Comparison of ENCODE assay signal across 19 cellular contexts in genomic region chrY:9623196-9623595, GRCh38.
"Had no signal": no experiment of that assay in that cellular context is flagged by ENCODE, and none has a peak within 500 bp of the region (broad histone marks: within the 10 kb centered on the region; RNA-seq: fewer than 3 reads in every experiment).

No MANE protein-coding gene starts in this region.

- H3K36me3 ChIP-seq: colonic mucosa, esophagus muscularis mucosa, gastroesophageal sphincter, heart left ventricle, left lung, lower lobe of right lung had no signal

- H3K9me3 ChIP-seq: colonic mucosa, esophagus muscularis mucosa, gastroesophageal sphincter, heart left ventricle, left lung, lower lobe of right lung, mucosa of descending colon had no signal

- H3K27me3 Mint-ChIP-seq: dendritic cell treated with granulocyte-macrophage colony-stimulating factor and Interleukin-4, amounts not matched to agents 40 ng/mL and 50 ng/mL, for 4 days; effector memory CD8-positive, alpha-beta T cell; naive B cell had no signal

- H3K27ac Mint-ChIP-seq: dendritic cell treated with granulocyte-macrophage colony-stimulating factor and Interleukin-4, amounts not matched to agents 40 ng/mL and 50 ng/mL, for 4 days; effector memory CD8-positive, alpha-beta T cell; endodermal cell; mesothelial cell of epicardium; naive B cell had no signal

- H3K4me1 ChIP-seq: colonic mucosa, esophagus muscularis mucosa, foreskin keratinocyte, gastroesophageal sphincter, heart left ventricle, left lung, lower lobe of right lung had no signal

- H3K27ac ChIP-seq: colonic mucosa, esophagus muscularis mucosa, foreskin keratinocyte, gastroesophageal sphincter, heart left ventricle, hepatocyte, left lung, lower lobe of right lung had no signal

- H3K4me3 ChIP-seq: colonic mucosa, esophagus muscularis mucosa, gastroesophageal sphincter, heart left ventricle, hepatocyte, left lung, lower lobe of right lung, mucosa of descending colon had no signal

- H3K9me3 Mint-ChIP-seq: endodermal cell, mesothelial cell of epicardium, naive B cell had no signal

- H3K4me3 Mint-ChIP-seq: dendritic cell treated with granulocyte-macrophage colony-stimulating factor and Interleukin-4, amounts not matched to agents 40 ng/mL and 50 ng/mL, for 4 days; effector memory CD8-positive, alpha-beta T cell; endodermal cell; mesothelial cell of epicardium; naive B cell had no signal

- H3K4me1 Mint-ChIP-seq: endodermal cell, mesothelial cell of epicardium, naive B cell had no signal

- H3K27me3 ChIP-seq: colonic mucosa, esophagus muscularis mucosa, foreskin keratinocyte, gastroesophageal sphincter, heart left ventricle, hepatocyte, left lung had no signal

- H3K36me3 Mint-ChIP-seq: mesothelial cell of epicardium, naive B cell had no signal

- DNase-seq: colonic mucosa; cortex of kidney; effector CD8-positive, alpha-beta T cell; effector memory CD8-positive, alpha-beta T cell; endodermal cell; foreskin keratinocyte; heart left ventricle; left cardiac atrium; left ventricle myocardium superior; lower lobe of right lung; mesenchymal stem cell; mucosa of descending colon; naive B cell had no signal
